17 cellular contexts compared by ENCODE assay signal in genomic region chr20:63885264-63886053, GRCh38. TPM values are rescaled to one million over a fixed set of nuclear protein-coding genes. Genes with fewer than 3 reads are reported as not detected.
DNase-seq lines count a peak whose midpoint lies in the region; ATAC-seq, FAIRE-seq and TF ChIP-seq lines count a peak whose summit lies in the region.
"Had no signal": no experiment of that assay in that cellular context is flagged by ENCODE, and none has a peak within 500 bp of the region (broad histone marks: within the 10 kb centered on the region; RNA-seq: fewer than 3 reads in every experiment).

No MANE protein-coding gene starts in this region.

- H3K4me1 ChIP-seq in K562 (replicated peaks in 1 of 2; ENCODE audit: control insufficient read depth in 2 of 2, insufficient read depth in 2 of 2, low read length in 2 of 2), result peaks cover 0 to 18% of the 10 kb centered on the region in 2 experiments; a peak in 2 of 5 replicates
- H3K4me1 ChIP-seq in psoas muscle, result peaks cover 15% of the 10 kb centered on the region
- no peaks in the 10 kb centered on the region for H3K4me1 ChIP-seq in upper lobe of right lung
- no peaks in the 10 kb centered on the region for H3K4me1 ChIP-seq in neural progenitor cell

- POLR2A ChIA-PET in K562 (lab: Yijun Ruan, JAX), result interaction anchor here (0.9 kb wide), 1 partner anchor 11 kb away, joined by 3 read pairs; no protein-coding TSS in a partner anchor

- H3K4me2 ChIP-seq in K562 (ENCODE audit: insufficient read depth, low read length) (no peak overlapping the region), neural progenitor cell (no peak overlapping the region)

- in situ Hi-C loops in K562 (cut with MboI), result no loop called here

- H3K79me2 ChIP-seq in K562 (ENCODE audit: control insufficient read depth, insufficient read depth, low read length), result no peaks in the 10 kb centered on the region
- H3K79me2 ChIP-seq in neural progenitor cell (ENCODE audit: low read depth), result no peaks in the 10 kb centered on the region

- H3K27me3 ChIP-seq in K562 (ENCODE audit: control insufficient read depth in 2 of 2, insufficient read depth in 2 of 2, low read length in 2 of 2) (no peaks in the 10 kb centered on the region), psoas muscle (ENCODE audit: insufficient read depth in 3 of 3, low read length in 2 of 3) (no peaks in the 10 kb centered on the region), upper lobe of right lung (no peaks in the 10 kb centered on the region), neural progenitor cell (no peaks in the 10 kb centered on the region)
- H3K27me3 ChIP-seq: esophagus muscularis mucosa had no signal

- no peak for FAIRE-seq in K562 (lab: Jason Lieb, UNC)
- FAIRE-seq: GM12892 had no signal

- H3K9me1 ChIP-seq in K562 (ENCODE audit: control insufficient read depth, insufficient read depth, low read length), result no peaks in the 10 kb centered on the region

- H3K27me3 Mint-ChIP-seq in neural progenitor cell (ENCODE audit: insufficient read depth, low read depth), result no peaks in the 10 kb centered on the region
- H3K27me3 Mint-ChIP-seq: naive thymus-derived CD8-positive, alpha-beta T cell had no signal

- no peak overlapping the region for H3K27ac ChIP-seq in K562 (ENCODE audit: extremely low read depth, low read depth, low read length)
- peak overlapping the region; percentile 79 for H3K27ac ChIP-seq in psoas muscle
- H3K27ac ChIP-seq in upper lobe of right lung, result no peak overlapping the region
- no peak overlapping the region for H3K27ac ChIP-seq in neural progenitor cell
- H3K27ac ChIP-seq: esophagus muscularis mucosa had no signal

- H3K4me3 ChIP-seq in K562 (no peak overlapping the region), psoas muscle (no peak overlapping the region), upper lobe of right lung (no peak overlapping the region), neural progenitor cell (no peak overlapping the region)
- H3K4me3 ChIP-seq: esophagus muscularis mucosa had no signal

- H3K9me3 Mint-ChIP-seq in neural progenitor cell, result no peaks in the 10 kb centered on the region
- H3K9me3 Mint-ChIP-seq: naive thymus-derived CD8-positive, alpha-beta T cell had no signal

- H3K4me3 Mint-ChIP-seq in neural progenitor cell, result no peak overlapping the region
- H3K4me3 Mint-ChIP-seq: naive thymus-derived CD8-positive, alpha-beta T cell had no signal

- ATAC-seq in K562 (no peak), psoas muscle (peak in 1 of 4 donors; percentile 1), upper lobe of right lung (no peak)
- ATAC-seq: naive thymus-derived CD8-positive, alpha-beta T cell had no signal

- TF ChIP-seq EP300 in K562 (IDR thresholded peaks at IDR 0.05; ENCODE audit: low read length), result no peak

- no peaks in the 10 kb centered on the region for H3F3A ChIP-seq in neural progenitor cell (ENCODE audit: low read depth)

- peaks cover 15% of the 10 kb centered on the region for H3K36me3 Mint-ChIP-seq in neural progenitor cell

- no TSS peak for BruUV-seq in K562 (replicated peaks; lab: Mats Ljungman, UMichigan)

- WGBS in K562 (ENCODE audit: insufficient coverage, low coverage, missing lambda C conversion rate), result 86% methylated on average over 17 of the region's 27 CpGs
- 90 to 91% (median 90%) methylated on average over 26 to 27 of the region's 27 CpGs for WGBS in psoas muscle, 3 donors

- no peak overlapping the region for H3K27ac Mint-ChIP-seq in neural progenitor cell

- H4K20me1 ChIP-seq in K562 (replicated peaks; ENCODE audit: control insufficient read depth, insufficient read depth, low read length) (peaks cover 16% of the 10 kb centered on the region), neural progenitor cell (ENCODE audit: low read depth) (peaks cover 16% of the 10 kb centered on the region)

- TF ChIP-seq CTCF in GM20000 (IDR thresholded peaks at IDR 0.05; ENCODE audit: extremely low read depth, missing control alignments) (no peak), K562 (IDR thresholded peaks at IDR 0.05 in 2 of 3, conservative IDR thresholded peaks at IDR 0.05 in 1 of 3; ENCODE audit: insufficient read depth in 2 of 3, low read depth in 1 of 3, low read length in 3 of 3) (no peak), psoas muscle (IDR thresholded peaks at IDR 0.05) (no peak), upper lobe of right lung (IDR thresholded peaks at IDR 0.05) (no peak), neural progenitor cell (IDR thresholded peaks at IDR 0.05) (no peak)

- H3K9me3 ChIP-seq in K562 (replicated peaks; ENCODE audit: control insufficient read depth, insufficient read depth, low read depth, low read length) (no peaks in the 10 kb centered on the region), psoas muscle (no peaks in the 10 kb centered on the region), upper lobe of right lung (no peaks in the 10 kb centered on the region), neural progenitor cell (ENCODE audit: low read depth) (no peaks in the 10 kb centered on the region)
- H3K9me3 ChIP-seq: esophagus muscularis mucosa had no signal

- H2AFZ ChIP-seq in K562 (ENCODE audit: low read depth, low read length) (no peak overlapping the region), neural progenitor cell (replicated peaks) (no peak overlapping the region)

- no peak for TF ChIP-seq RAD21 in K562 (CRISPR knock-in tag; conservative IDR thresholded peaks at IDR 0.05 in 1 of 2, IDR thresholded peaks at IDR 0.05 in 1 of 2)

- CTCF ChIA-PET in K562 (lab: Yijun Ruan, JAX; ENCODE audit: low intra/inter-chr PET ratio), result no interaction called here

- DNase-seq in GM20000 (ENCODE audit: low spot score) (peak; percentile 58), K562 (ENCODE audit: extremely low read depth in 1 of 4, low spot score in 3 of 4) (no peak), psoas muscle (no peak), NOMO-1 treated with dmso at 0.1 percent for 144 hours (lab: John Stamatoyannopoulos, UW; ENCODE audit: unreplicated experiment) (no peak), upper lobe of right lung (no peak), neural progenitor cell (ENCODE audit: low spot score) (no peak)
- DNase-seq: activated CD4-positive, alpha-beta T cell treated with anti-CD3 and anti-CD28 coated beads for 1 hour; hypothalamus; naive thymus-derived CD8-positive, alpha-beta T cell; NCI-H1694 treated with DMSO at 0.1 percent for 48 hours; NCI-H524; retina had no signal

- intact Hi-C loops in K562 (cut with micrococcal nuclease), result no loop called here
- intact Hi-C loops in psoas muscle (cut with DNase I), result no loop called here
- intact Hi-C loops in upper lobe of right lung (cut with DNase I), result no loop called here

- no peak for TF ChIP-seq POLR2A in K562 (conservative IDR thresholded peaks at IDR 0.05)

- H3K36me3 ChIP-seq in K562 (ENCODE audit: control insufficient read depth, insufficient read depth, low read length), result peaks cover 84% of the 10 kb centered on the region; the same call in 2 of the 3 replicates
- H3K36me3 ChIP-seq in psoas muscle (ENCODE audit: insufficient read depth in 1 of 2, low read depth in 1 of 2), result peaks cover 0 to 83% of the 10 kb centered on the region in 2 donors
- H3K36me3 ChIP-seq in upper lobe of right lung, result peaks cover 80% of the 10 kb centered on the region
- H3K36me3 ChIP-seq in neural progenitor cell, result no peaks in the 10 kb centered on the region

- H3K9ac ChIP-seq in K562 (ENCODE audit: insufficient read depth in 1 of 2, low read depth in 2 of 2, low read length in 2 of 2) (peak overlapping the region in 1 of 2 experiments; percentile 46; a peak in 1 of 4 replicates), neural progenitor cell (no peak overlapping the region)

- H3K4me1 Mint-ChIP-seq in neural progenitor cell, result no peaks in the 10 kb centered on the region

RNA-seq across cellular contexts. Expression of gene DNAJC5, which starts 9.5 kb away (rescaled TPM):
- 54.4 and 105 TPM in 2 replicates for total RNA-seq in K562 (2011; cell fraction: chromatin; rRNA removed; ENCODE audit: low replicate concordance)
- 56.5 and 57.4 TPM in 2 replicates for total RNA-seq in K562 (2011; cell fraction: nucleolus; rRNA removed)
- total RNA-seq in K562 (2011; cell fraction: nucleoplasm; rRNA removed), result 36.4 and 43.2 TPM in 2 replicates
- total RNA-seq in K562 (2014; rRNA removed) (31.3 and 41.1 TPM in 2 replicates), K562 (2014; rRNA removed; fragmentation: Illumina TruSeq; extraction: Trizol) (10.3 and 13.4 TPM in 2 replicates), K562 (2015; rRNA removed; fragmentation: Illumina TruSeq; extraction: Trizol) (28.4 and 29.5 TPM in 2 replicates), K562 (2021) (42.3 and 42.8 TPM in 2 replicates), psoas muscle (10 to 100 TPM; 20.4 to 27.3 (median 23.3) TPM), upper lobe of right lung (49.8 TPM), neural progenitor cell (ENCODE audit: low replicate concordance) (17.2 and 37.9 TPM in 2 replicates)
- polyA plus RNA-seq in K562 (2011; rRNA removed) (22.4 and 23.4 TPM in 2 replicates), K562 (2014; fragmentation: Illumina TruSeq; extraction: Trizol) (21.8 and 27.2 TPM in 2 replicates), K562 (2014; fragmentation: Nextera tagmentation; extraction: Ambion mirVana) (under 1 TPM; 0.95 to 0.99 TPM), K562 (2014; rRNA removed) (25.5 and 26.3 TPM in 2 replicates), psoas muscle (10 to 100 TPM; 13.1 to 33.6 (median 19.7) TPM)
- polyA plus RNA-seq in K562 (2011; cell fraction: cytosol; rRNA removed), result 25.9 and 38.5 TPM in 2 replicates
- 42.6 and 52.5 TPM in 2 replicates for polyA plus RNA-seq in K562 (2011; cell fraction: nucleus; rRNA removed)
- 28.8 and 29.1 TPM in 2 replicates for polyA plus RNA-seq in K562 (2012)
- polyA minus RNA-seq in K562 (2011; rRNA and poly(A)+ RNA removed), result 17.3 and 29.6 TPM in 2 replicates
- 26.0 and 31.4 TPM in 2 replicates for polyA minus RNA-seq in K562 (2011; cell fraction: cytosol; rRNA and poly(A)+ RNA removed)
- polyA minus RNA-seq in K562 (2011; cell fraction: nucleus; rRNA and poly(A)+ RNA removed), result 10.2 and 12.2 TPM in 2 replicates

RNA-seq across cellular contexts. Expression of gene TPD52L2, which starts 20.4 kb away (rescaled TPM):
- 66.8 and 118 TPM in 2 replicates for total RNA-seq in K562 (2011; cell fraction: chromatin; rRNA removed; ENCODE audit: low replicate concordance)
- total RNA-seq in K562 (2011; cell fraction: nucleolus; rRNA removed), result 62.7 and 66.1 TPM in 2 replicates
- 60.7 and 71.2 TPM in 2 replicates for total RNA-seq in K562 (2011; cell fraction: nucleoplasm; rRNA removed)
- total RNA-seq in K562 (2014; rRNA removed), result 54.7 and 69.8 TPM in 2 replicates
- total RNA-seq in K562 (2014; rRNA removed; fragmentation: Illumina TruSeq; extraction: Trizol), result 60.6 and 66.7 TPM in 2 replicates
- 74.6 and 76.2 TPM in 2 replicates for total RNA-seq in K562 (2015; rRNA removed; fragmentation: Illumina TruSeq; extraction: Trizol)
- 94.2 and 95.4 TPM in 2 replicates for total RNA-seq in K562 (2021)
- polyA plus RNA-seq in K562 (2011; rRNA removed), result 97.8 and 117 TPM in 2 replicates
- 109 and 128 TPM in 2 replicates for polyA plus RNA-seq in K562 (2011; cell fraction: cytosol; rRNA removed)
- 76.7 and 81.1 TPM in 2 replicates for polyA plus RNA-seq in K562 (2011; cell fraction: nucleus; rRNA removed)
- 73.1 and 95.5 TPM in 2 replicates for polyA plus RNA-seq in K562 (2012)
- 112 and 115 TPM in 2 replicates for polyA plus RNA-seq in K562 (2014; fragmentation: Illumina TruSeq; extraction: Trizol)
- 1 to 10 TPM; 1.9 to 9.3 TPM for polyA plus RNA-seq in K562 (2014; fragmentation: Nextera tagmentation; extraction: Ambion mirVana)
- polyA plus RNA-seq in K562 (2014; rRNA removed), result 98.5 and 99.5 TPM in 2 replicates
- 48.0 and 69.0 TPM in 2 replicates for polyA minus RNA-seq in K562 (2011; rRNA and poly(A)+ RNA removed)
- polyA minus RNA-seq in K562 (2011; cell fraction: cytosol; rRNA and poly(A)+ RNA removed), result 69.2 and 82.6 TPM in 2 replicates
- 18.4 and 23.2 TPM in 2 replicates for polyA minus RNA-seq in K562 (2011; cell fraction: nucleus; rRNA and poly(A)+ RNA removed)
- 10 to 100 TPM; 40.7 to 56.0 (median 55.1) TPM for total RNA-seq in psoas muscle
- polyA plus RNA-seq in psoas muscle, result 100 to 1,000 TPM in 1 of 3 donors, 10 to 100 TPM in 2; 46.7 to 152 (median 89.7) TPM
- 81.5 TPM for total RNA-seq in upper lobe of right lung
- total RNA-seq in neural progenitor cell (ENCODE audit: low replicate concordance), result 66.6 and 80.1 TPM in 2 replicates

RNA-seq across cellular contexts. Expression of gene ABHD16B, which starts 24.2 kb away (rescaled TPM):
- not detected in 2 replicates for total RNA-seq in K562 (2011; cell fraction: chromatin; rRNA removed; ENCODE audit: low replicate concordance)
- not detected in 2 replicates for total RNA-seq in K562 (2011; cell fraction: nucleolus; rRNA removed)
- total RNA-seq in K562 (2011; cell fraction: nucleoplasm; rRNA removed), result not detected in 2 replicates
- total RNA-seq in K562 (2014; rRNA removed) (not detected in 2 replicates), K562 (2014; rRNA removed; fragmentation: Illumina TruSeq; extraction: Trizol) (not detected in 2 replicates), K562 (2015; rRNA removed; fragmentation: Illumina TruSeq; extraction: Trizol) (not detected in 2 replicates), K562 (2021) (not detected in 2 replicates), psoas muscle (not detected), upper lobe of right lung (not detected), neural progenitor cell (ENCODE audit: low replicate concordance) (not detected in 2 replicates)
- polyA plus RNA-seq in K562 (2011; rRNA removed) (not detected in 2 replicates), K562 (2014; fragmentation: Illumina TruSeq; extraction: Trizol) (not detected in 2 replicates), K562 (2014; fragmentation: Nextera tagmentation; extraction: Ambion mirVana) (not detected), K562 (2014; rRNA removed) (not detected in 2 replicates), psoas muscle (1 to 10 TPM in 1 of 3 donors, under 1 TPM in 2; 0.04 to 3.2 (median 0.34) TPM)
- polyA plus RNA-seq in K562 (2011; cell fraction: cytosol; rRNA removed), result not detected in 2 replicates
- not detected in 2 replicates for polyA plus RNA-seq in K562 (2011; cell fraction: nucleus; rRNA removed)
- polyA plus RNA-seq in K562 (2012), result not detected in 2 replicates
- polyA minus RNA-seq in K562 (2011; rRNA and poly(A)+ RNA removed), result not detected in 2 replicates
- polyA minus RNA-seq in K562 (2011; cell fraction: cytosol; rRNA and poly(A)+ RNA removed), result not detected in 2 replicates
- not detected in 2 replicates for polyA minus RNA-seq in K562 (2011; cell fraction: nucleus; rRNA and poly(A)+ RNA removed)
- total RNA-seq: Daoy; esophagus muscularis mucosa; left lobe of liver; naive thymus-derived CD8-positive, alpha-beta T cell; T-helper 1 cell treated with Interleukin-12 subunit alpha and Interleukin-12 subunit beta and Interleukin-4 antibody, amounts not matched to agents 30 ng/mL and 1 ng/mL, for 36 hours had no signal

RNA-seq across cellular contexts. Expression of gene ZBTB46, which starts 54.4 kb away (rescaled TPM):
- total RNA-seq in K562 (2011; cell fraction: chromatin; rRNA removed; ENCODE audit: low replicate concordance), result 6.4 and 23.8 TPM in 2 replicates
- total RNA-seq in K562 (2011; cell fraction: nucleolus; rRNA removed), result 8.2 and 11.0 TPM in 2 replicates
- 6.0 and 7.5 TPM in 2 replicates for total RNA-seq in K562 (2011; cell fraction: nucleoplasm; rRNA removed)
- total RNA-seq in K562 (2014; rRNA removed), result 2.2 and 2.6 TPM in 2 replicates
- 0.38 and 0.40 TPM in 2 replicates for total RNA-seq in K562 (2014; rRNA removed; fragmentation: Illumina TruSeq; extraction: Trizol)
- 2.3 TPM in 2 replicates for total RNA-seq in K562 (2015; rRNA removed; fragmentation: Illumina TruSeq; extraction: Trizol)
- total RNA-seq in K562 (2021), result 4.1 and 4.6 TPM in 2 replicates
- 1.1 and 1.7 TPM in 2 replicates for polyA plus RNA-seq in K562 (2011; rRNA removed)
- 1.7 and 3.0 TPM in 2 replicates for polyA plus RNA-seq in K562 (2011; cell fraction: cytosol; rRNA removed)
- polyA plus RNA-seq in K562 (2011; cell fraction: nucleus; rRNA removed), result 4.8 and 8.1 TPM in 2 replicates
- polyA plus RNA-seq in K562 (2012), result 2.3 and 3.0 TPM in 2 replicates
- 0.39 and 1.1 TPM in 2 replicates for polyA plus RNA-seq in K562 (2014; fragmentation: Illumina TruSeq; extraction: Trizol)
- polyA plus RNA-seq in K562 (2014; fragmentation: Nextera tagmentation; extraction: Ambion mirVana), result under 1 TPM; 0.29 to 0.58 TPM
- 1.3 and 2.0 TPM in 2 replicates for polyA plus RNA-seq in K562 (2014; rRNA removed)
- 13.0 and 13.5 TPM in 2 replicates for polyA minus RNA-seq in K562 (2011; rRNA and poly(A)+ RNA removed)
- polyA minus RNA-seq in K562 (2011; cell fraction: cytosol; rRNA and poly(A)+ RNA removed), result 14.3 and 18.7 TPM in 2 replicates
- polyA minus RNA-seq in K562 (2011; cell fraction: nucleus; rRNA and poly(A)+ RNA removed), result 4.2 and 5.1 TPM in 2 replicates
- 1 to 10 TPM; 4.5 to 6.4 (median 5.6) TPM for total RNA-seq in psoas muscle
- 1 to 10 TPM; 1.3 to 3.1 (median 2.2) TPM for polyA plus RNA-seq in psoas muscle
- total RNA-seq in upper lobe of right lung, result 19.7 TPM
- total RNA-seq in neural progenitor cell (ENCODE audit: low replicate concordance), result 8.1 and 13.9 TPM in 2 replicates
- total RNA-seq: naive thymus-derived CD8-positive, alpha-beta T cell had no signal
